Comparison of ENCODE assay signal across 8 cellular contexts in the genomic region with DNA sequence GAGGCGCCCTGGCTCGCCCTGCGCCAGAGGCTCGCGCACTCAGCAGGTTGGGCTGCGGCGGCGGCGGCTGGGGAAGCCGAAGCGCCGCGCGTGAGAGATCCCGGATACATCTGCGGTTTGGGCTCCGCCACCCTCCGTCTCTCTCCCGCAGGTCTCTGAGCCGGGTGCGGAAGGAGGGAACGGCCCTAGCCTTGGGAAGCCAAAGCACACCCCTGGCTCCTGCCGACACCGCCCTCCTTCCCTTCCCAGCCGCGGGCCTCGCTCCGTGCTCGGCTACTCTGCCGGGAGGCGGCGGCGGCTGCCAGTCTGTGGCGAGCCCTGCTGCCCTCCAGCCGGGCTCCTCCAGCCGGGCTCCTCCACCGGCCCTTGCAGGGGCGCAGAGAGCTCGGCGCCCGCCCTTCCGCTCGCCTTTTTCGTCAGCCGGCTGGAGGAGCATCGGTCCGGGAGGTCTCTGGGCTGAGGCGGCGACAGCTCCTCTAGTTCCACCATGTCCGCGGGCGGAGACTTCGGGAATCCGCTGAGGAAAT. TPM values are rescaled to one million over a fixed set of nuclear protein-coding genes. Genes with fewer than 3 reads are reported as not detected.
DNase-seq lines count a peak whose midpoint lies in the region; ATAC-seq, FAIRE-seq and TF ChIP-seq lines count a peak whose summit lies in the region.
"Not testable (repeated sequence)": the region's sequence is repeated elsewhere in the genome, so short reads cannot be mapped to it uniquely, and the experiment has no call there.

TSS of gene RAB6C (plus strand) at position 38 of the 527 bp plus-strand sequence. CDS start at position 488, 450 bp downstream.

- not testable (repeated sequence) for H3K27ac Mint-ChIP-seq in activated CD4-positive, alpha-beta T cell treated with anti-CD3 and anti-CD28 coated beads, Interleukin-2, amount 10 ng/mL, durations not matched to agents 24 days and 14 days
- peak within 1 kb of the TSS; percentile 18 for H3K27ac Mint-ChIP-seq in memory B cell

- ATAC-seq in GM18498 (IDR thresholded peaks at IDR 0.05; ENCODE audit: unreplicated experiment) (peak; percentile 48), heart right ventricle (peak; percentile 64 to 91 (median 80)), memory B cell (ENCODE audit: low read depth) (peak; percentile 38), gastrocnemius medialis (peak in 1 of 2 donors; percentile 33)

- not testable (repeated sequence) for TF ChIP-seq CTCF in AG04449 (IDR thresholded peaks at IDR 0.05; ENCODE audit: insufficient read depth, low read length, missing control alignments); bronchial epithelial cell (IDR thresholded peaks at IDR 0.05; ENCODE audit: insufficient read depth, low read length, severe bottlenecking); heart right ventricle (IDR thresholded peaks at IDR 0.05); gastrocnemius medialis (IDR thresholded peaks at IDR 0.05 in 4 of 5, conservative IDR thresholded peaks at IDR 0.05 in 1 of 5)

- TF ChIP-seq POLR2A in gastrocnemius medialis (IDR thresholded peaks at IDR 0.05) = not testable (repeated sequence)

- not testable (repeated sequence) for H3K36me3 ChIP-seq in bronchial epithelial cell (ENCODE audit: control insufficient read depth, insufficient read depth, low read length); heart right ventricle; gastrocnemius medialis

- H3K4me3 Mint-ChIP-seq in activated CD4-positive, alpha-beta T cell treated with anti-CD3 and anti-CD28 coated beads, Interleukin-2, amount 10 ng/mL, durations not matched to agents 24 days and 14 days = peak within 1 kb of the TSS; percentile 70
- H3K4me3 Mint-ChIP-seq in memory B cell = peak within 1 kb of the TSS; percentile 76

- H3K4me3 ChIP-seq in AG04449 (ENCODE audit: low read depth, low read length) = peak within 1 kb of the TSS; percentile 34
- H3K4me3 ChIP-seq in bronchial epithelial cell (ENCODE audit: low read depth, low read length) = peak within 1 kb of the TSS; percentile 23
- peak within 1 kb of the TSS in 9 of 10 donors; percentile 29 to 56 (median 51) for H3K4me3 ChIP-seq in heart right ventricle
- H3K4me3 ChIP-seq in gastrocnemius medialis = peak within 1 kb of the TSS; percentile 41 to 56 (median 48)

- in situ Hi-C loops in gastrocnemius medialis (cut with MboI; ENCODE audit: low sequenced_read_pairs in 4 of 4) = not testable (repeated sequence)

- not testable (repeated sequence) for DNase-seq in AG04449 (ENCODE audit: low read depth, low spot score); bronchial epithelial cell (ENCODE audit: low read depth); gastrocnemius medialis
- DNase-seq in NCI-H2029 (lab: John Stamatoyannopoulos, UW) (peak; percentile 9), heart right ventricle (peak in 1 of 2 donors; percentile 38), memory B cell (ENCODE audit: low spot score in 2 of 2) (peak in 1 of 2 donors; percentile 12)
- DNase-seq in activated CD4-positive, alpha-beta T cell treated with anti-CD3 and anti-CD28 coated beads, Interleukin-2, amount 10 ng/mL, durations not matched to agents 24 days and 14 days = peak; percentile 56

- H3K9me3 Mint-ChIP-seq in activated CD4-positive, alpha-beta T cell treated with anti-CD3 and anti-CD28 coated beads, Interleukin-2, amount 10 ng/mL, durations not matched to agents 24 days and 14 days; memory B cell: not testable (repeated sequence)

- not testable (repeated sequence) for H3K9me3 ChIP-seq in heart right ventricle, gastrocnemius medialis

- H3K36me3 Mint-ChIP-seq in activated CD4-positive, alpha-beta T cell treated with anti-CD3 and anti-CD28 coated beads, Interleukin-2, amount 10 ng/mL, durations not matched to agents 24 days and 14 days (ENCODE audit: low read depth); memory B cell: not testable (repeated sequence)

- intact Hi-C loops in activated CD4-positive, alpha-beta T cell treated with anti-CD3 and anti-CD28 coated beads, Interleukin-2, amount 10 ng/mL, durations not matched to agents 24 days and 14 days (cut with micrococcal nuclease); heart right ventricle (cut with DNase I); gastrocnemius medialis (cut with DNase I; ENCODE audit: low total_unique reads): not testable (repeated sequence)

- POLR2A ChIA-PET in AG04449 (lab: Yijun Ruan, JAX) = not testable (repeated sequence)

- not testable (repeated sequence) for H3K27me3 ChIP-seq in bronchial epithelial cell (ENCODE audit: control insufficient read depth, insufficient read depth, low read length)
- H3K27me3 ChIP-seq in heart right ventricle (peaks cover 0 to 82% (median 48%) of the 10 kb centered on the region in 7 donors), gastrocnemius medialis (peaks cover 13 to 21% (median 14%) of the 10 kb centered on the region in 3 donors)

- peaks cover 29% of the 10 kb centered on the region for H3K27me3 Mint-ChIP-seq in activated CD4-positive, alpha-beta T cell treated with anti-CD3 and anti-CD28 coated beads, Interleukin-2, amount 10 ng/mL, durations not matched to agents 24 days and 14 days
- peaks cover 21% of the 10 kb centered on the region for H3K27me3 Mint-ChIP-seq in memory B cell

- CTCF ChIA-PET in AG04449 (lab: Yijun Ruan, JAX) = not testable (repeated sequence)

- not testable (repeated sequence) for FAIRE-seq in bronchial epithelial cell (lab: Jason Lieb, UNC)

- WGBS in heart right ventricle, 2 donors = 1 to 2% methylated on average over 54 of the region's 54 CpGs

- H3K4me1 Mint-ChIP-seq in activated CD4-positive, alpha-beta T cell treated with anti-CD3 and anti-CD28 coated beads, Interleukin-2, amount 10 ng/mL, durations not matched to agents 24 days and 14 days; memory B cell: not testable (repeated sequence)

- H3K27ac ChIP-seq in heart right ventricle (peak within 1 kb of the TSS in 7 of 10 donors; percentile 41 to 76 (median 54)), gastrocnemius medialis (peak within 1 kb of the TSS in 3 of 4 donors; percentile 29 to 68 (median 54))

- H3K4me1 ChIP-seq in heart right ventricle, gastrocnemius medialis: not testable (repeated sequence)

RNA-seq across cellular contexts. Expression of gene RAB6C, which starts in this region (rescaled TPM):
- not detected in 2 replicates for total RNA-seq in activated CD4-positive, alpha-beta T cell treated with anti-CD3 and anti-CD28 coated beads, Interleukin-2, amount 10 ng/mL, durations not matched to agents 24 days and 14 days
- total RNA-seq in bronchial epithelial cell (under 0.01 TPM in 1 of 2 replicates, not detected in the other), heart right ventricle (under 1 TPM in 4 of 10 donors, not detected in 6; 0.09 to 0.24 (median 0.21) TPM), gastrocnemius medialis (not detected)
- polyA plus RNA-seq in heart right ventricle = under 1 TPM; 0.06 to 0.22 TPM

Comparison
In these comparisons a context has a peak if more than half of its experiments do, and no peak if none do; other contexts are left out.
1. Peak in DNase-seq in activated CD4-positive, alpha-beta T cell treated with anti-CD3 and anti-CD28 coated beads, Interleukin-2, amount 10 ng/mL, durations not matched to agents 24 days and 14 days; RNA of the gene not detected or under 1 TPM.
2. Peak in ATAC-seq, H3K4me3 ChIP-seq and H3K27ac ChIP-seq in heart right ventricle; RNA of the gene not detected or under 1 TPM.